Comparison of ENCODE assay signal across 9 cellular contexts in the genomic region with DNA sequence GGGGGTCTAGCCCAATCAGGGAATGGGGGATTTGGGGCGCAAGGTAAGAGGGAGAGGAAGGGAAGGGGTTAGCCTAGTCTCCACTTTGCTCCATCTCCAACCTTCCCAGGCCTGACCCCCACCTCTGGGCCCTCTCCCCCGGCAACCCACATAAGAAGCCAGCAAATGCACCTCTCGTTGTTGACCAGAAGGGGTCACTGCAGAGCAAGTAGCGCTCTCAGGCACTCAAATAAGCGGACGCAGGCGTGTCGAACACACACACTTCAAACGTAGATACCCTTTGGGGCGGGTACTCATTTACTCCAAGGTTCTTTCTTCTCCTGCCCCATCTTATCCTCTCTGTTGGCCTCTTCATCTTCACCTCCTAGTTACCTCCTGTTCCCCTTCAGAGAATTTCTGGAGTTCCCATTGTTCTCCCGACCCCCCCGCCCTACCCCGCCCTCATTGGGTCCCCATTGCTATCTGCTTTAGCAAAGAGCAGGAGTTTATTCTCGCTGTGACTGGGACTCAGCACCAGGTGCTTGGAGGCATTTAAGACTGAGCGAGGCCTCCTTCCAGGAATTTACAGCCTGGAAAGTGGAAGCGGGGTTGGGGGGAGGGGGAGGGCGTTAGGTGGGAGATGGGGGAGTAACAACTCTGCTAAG. TPM values are rescaled to one million over a fixed set of nuclear protein-coding genes. Genes with fewer than 3 reads are reported as not detected.
DNase-seq lines count a peak whose midpoint lies in the region; ATAC-seq, FAIRE-seq and TF ChIP-seq lines count a peak whose summit lies in the region.
"Had no signal": no experiment of that assay in that cellular context is flagged by ENCODE, and none has a peak within 500 bp of the region (broad histone marks: within the 10 kb centered on the region; RNA-seq: fewer than 3 reads in every experiment).

No MANE protein-coding gene starts in this region.

- H3K4me3 ChIP-seq in cardiac fibroblast (replicated peaks in 1 of 2; ENCODE audit: low read depth in 2 of 2, low read length in 2 of 2), result no peak overlapping the region
- H3K4me3 ChIP-seq in kidney (ENCODE audit: low read length in 2 of 2), result no peak overlapping the region
- no peak overlapping the region for H3K4me3 ChIP-seq in tibial artery
- H3K4me3 ChIP-seq: BLaER1 had no signal

- H3K9ac ChIP-seq in kidney (ENCODE audit: low read length in 2 of 2), result no peak overlapping the region
- H3K9ac ChIP-seq: BLaER1 had no signal

- intact Hi-C loops in kidney (cut with DNase I), result no loop called here
- intact Hi-C loops in tibial artery (cut with DNase I; ENCODE audit: low total_unique reads), result loop anchor here (10.0 kb wide), 1 partner anchor 435 kb away; no protein-coding TSS in a partner anchor

- H3K27ac ChIP-seq in kidney (ENCODE audit: low read depth in 2 of 2, low read length in 2 of 2) (no peak overlapping the region), tibial artery (no peak overlapping the region)
- H3K27ac ChIP-seq: BLaER1 had no signal

- DNase-seq in SIG-M5 treated with dmso at 0.1 percent for 504 hours (lab: John Stamatoyannopoulos, UW; ENCODE audit: unreplicated experiment) (peak; percentile 44), SIG-M5 (lab: John Stamatoyannopoulos, UW) (no peak), HT-29 (ENCODE audit: low spot score) (peak; percentile 44), NCI-H748 (lab: John Stamatoyannopoulos, UW; ENCODE audit: unreplicated experiment) (peak; percentile 90), cardiac fibroblast (ENCODE audit: low read depth in 2 of 2) (peak; percentile 65 to 67), kidney (peak; percentile 49), tibial artery (no peak)

- H3K36me3 ChIP-seq in kidney (ENCODE audit: control insufficient read depth in 1 of 2, insufficient read depth in 2 of 2, low read length in 2 of 2) (no peaks in the 10 kb centered on the region), tibial artery (no peaks in the 10 kb centered on the region)
- H3K36me3 ChIP-seq: BLaER1 had no signal

- TF ChIP-seq CTCF in cardiac fibroblast (IDR thresholded peaks at IDR 0.05; ENCODE audit: low read depth, low read length), result peak; percentile 81
- peak; percentile 59 for TF ChIP-seq CTCF in kidney (IDR thresholded peaks at IDR 0.05; ENCODE audit: borderline replicate concordance, extremely low read depth, insufficient read depth)
- TF ChIP-seq CTCF in tibial artery (IDR thresholded peaks at IDR 0.05), result peak; percentile 40 to 54

- H3K4me1 ChIP-seq in kidney (ENCODE audit: control insufficient read depth in 1 of 2, insufficient read depth in 1 of 2, low read depth in 1 of 2, low read length in 2 of 2) (no peaks in the 10 kb centered on the region), tibial artery (peaks cover 0 to 17% (median 9%) of the 10 kb centered on the region in 4 donors)
- H3K4me1 ChIP-seq: BLaER1 had no signal

- FAIRE-seq in kidney (lab: Jason Lieb, UNC), result no peak

- H3K27me3 ChIP-seq in tibial artery, result peaks cover 0 to 39% of the 10 kb centered on the region in 2 donors

- ATAC-seq in GM19467 (IDR thresholded peaks at IDR 0.05; ENCODE audit: unreplicated experiment), result no peak

- H3K9me3 ChIP-seq in kidney (ENCODE audit: control insufficient read depth in 1 of 2, low read length in 2 of 2), result no peaks in the 10 kb centered on the region
- H3K9me3 ChIP-seq in tibial artery, result no peaks in the 10 kb centered on the region
- H3K9me3 ChIP-seq: BLaER1 had no signal

RNA-seq across cellular contexts. Expression of a gene that starts 1.5 kb away (rescaled TPM):
- not detected in 2 replicates for total RNA-seq in HT-29 (2014; rRNA removed; shearing (Covaris generic))
- total RNA-seq in kidney, result 0.06 TPM
- 0.17 TPM for polyA plus RNA-seq in kidney (ENCODE audit: insufficient read depth, low read depth, low replicate concordance)

Comparison
In these comparisons a context has a peak if more than half of its experiments do, and no peak if none do; other contexts are left out.
1. DNase-seq: peak in SIG-M5 treated with dmso at 0.1 percent for 504 hours (single experiment), HT-29 (single experiment), NCI-H748 (single experiment), cardiac fibroblast (2 of 2) and kidney (single experiment); none in SIG-M5 (single experiment) and tibial artery (0 of 2).
2. Peak in every context shown above with its lines, with median percentiles within 50 percentile points of each other: CTCF ChIP-seq.